ENCODE assay signal across 8 cellular contexts in the genomic region with DNA sequence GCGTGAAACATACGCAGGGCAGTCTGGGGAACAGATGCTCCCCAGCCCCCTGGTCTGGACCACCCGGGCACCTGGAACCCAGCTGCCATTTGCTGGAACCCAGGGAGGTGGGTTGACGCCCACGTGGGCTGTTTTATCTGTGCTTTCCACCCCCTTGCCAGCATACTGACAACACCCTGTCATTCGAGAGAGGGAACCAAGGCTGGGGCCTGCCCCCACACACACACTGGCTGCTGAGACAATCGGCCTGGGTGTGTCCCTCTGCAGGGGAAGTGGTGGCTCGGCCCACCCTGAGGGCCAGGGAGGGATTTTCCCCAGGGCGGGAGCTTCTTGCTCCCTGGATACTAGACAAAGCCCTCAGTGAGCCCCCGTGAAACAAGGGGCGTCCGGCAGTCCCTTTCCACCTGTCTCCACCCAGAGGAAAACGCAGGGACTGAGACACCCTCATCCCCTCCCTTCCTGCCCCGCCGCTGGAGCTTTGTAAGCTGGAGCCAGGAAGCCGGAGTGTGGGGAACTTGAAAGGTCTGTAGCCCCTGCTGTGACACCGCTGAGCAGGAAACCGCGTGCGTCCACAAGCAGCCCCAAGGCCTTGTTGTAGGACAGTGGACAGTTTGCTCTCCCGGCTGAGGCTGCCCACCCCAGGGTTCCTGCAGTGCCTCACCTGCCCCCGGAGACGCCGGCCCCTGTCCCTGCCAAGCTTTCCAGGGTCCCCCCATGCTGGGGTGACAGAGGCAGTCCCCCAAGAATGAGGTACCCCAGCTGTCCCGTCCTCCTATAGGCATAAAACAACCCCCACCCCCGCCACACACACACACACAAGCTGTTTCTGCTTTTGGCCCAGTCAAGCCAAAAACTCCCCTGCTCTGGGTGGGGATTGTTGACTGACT.
DNase-seq lines count a peak whose midpoint lies in the region; ATAC-seq lines count a peak whose summit lies in the region.

No MANE protein-coding gene starts in this region.

- no peak overlapping the region for H3K27ac Mint-ChIP-seq in activated naive CD4-positive, alpha-beta T cell treated with anti-CD3 and anti-CD28 coated beads, Interleukin-2, amount 50 U/mL, for 24 hours
- H3K27ac Mint-ChIP-seq in stimulated activated memory B cell treated with anti-CD40 and anti-IgM and Interleukin-4, amounts not matched to agents 10 μg/mL and 1 μg/mL and 100 μg/mL, for 72 hours, result peak overlapping the region; percentile 96

- DNase-seq in AML-193 (lab: John Stamatoyannopoulos, UW) (peak; percentile 25 to 35), NT2/D1 (ENCODE audit: low read depth, low spot score) (no peak), left kidney (ENCODE audit: low read depth, low spot score) (peak; percentile 73), pons (ENCODE audit: low spot score) (no peak), KG1 (lab: John Stamatoyannopoulos, UW) (no peak)

- H3K36me3 ChIP-seq in NT2/D1 (ENCODE audit: insufficient read depth, insufficient read length, low read length), result no peaks in the 10 kb centered on the region

- peaks cover 23% of the 10 kb centered on the region for H3K4me1 Mint-ChIP-seq in activated naive CD4-positive, alpha-beta T cell treated with anti-CD3 and anti-CD28 coated beads, Interleukin-2, amount 50 U/mL, for 24 hours
- H3K4me1 Mint-ChIP-seq in stimulated activated memory B cell treated with anti-CD40 and anti-IgM and Interleukin-4, amounts not matched to agents 10 μg/mL and 1 μg/mL and 100 μg/mL, for 72 hours, result peaks cover 58% of the 10 kb centered on the region

- no peaks in the 10 kb centered on the region for H3K9me3 ChIP-seq in NT2/D1 (ENCODE audit: insufficient read depth, low read length)

- peaks cover 15% of the 10 kb centered on the region for H3K4me1 ChIP-seq in NT2/D1 (ENCODE audit: insufficient read depth, insufficient read length)

- peak overlapping the region; percentile 70 for H3K9ac ChIP-seq in NT2/D1 (ENCODE audit: insufficient read length, low read depth)

- ATAC-seq in GM21360 (IDR thresholded peaks at IDR 0.05; ENCODE audit: unreplicated experiment), result peak; percentile 74
- ATAC-seq in stimulated activated memory B cell treated with anti-CD40 and anti-IgM and Interleukin-4, amounts not matched to agents 10 μg/mL and 1 μg/mL and 100 μg/mL, for 72 hours, result peak; percentile 96

- H3K36me3 Mint-ChIP-seq in activated naive CD4-positive, alpha-beta T cell treated with anti-CD3 and anti-CD28 coated beads, Interleukin-2, amount 50 U/mL, for 24 hours, result no peaks in the 10 kb centered on the region
- H3K36me3 Mint-ChIP-seq in stimulated activated memory B cell treated with anti-CD40 and anti-IgM and Interleukin-4, amounts not matched to agents 10 μg/mL and 1 μg/mL and 100 μg/mL, for 72 hours, result no peaks in the 10 kb centered on the region

- H3K4me3 Mint-ChIP-seq in activated naive CD4-positive, alpha-beta T cell treated with anti-CD3 and anti-CD28 coated beads, Interleukin-2, amount 50 U/mL, for 24 hours, result peak overlapping the region; percentile 60
- H3K4me3 Mint-ChIP-seq in stimulated activated memory B cell treated with anti-CD40 and anti-IgM and Interleukin-4, amounts not matched to agents 10 μg/mL and 1 μg/mL and 100 μg/mL, for 72 hours, result peak overlapping the region; percentile 83

- H3K9me3 Mint-ChIP-seq in activated naive CD4-positive, alpha-beta T cell treated with anti-CD3 and anti-CD28 coated beads, Interleukin-2, amount 50 U/mL, for 24 hours, result no peaks in the 10 kb centered on the region
- H3K9me3 Mint-ChIP-seq in stimulated activated memory B cell treated with anti-CD40 and anti-IgM and Interleukin-4, amounts not matched to agents 10 μg/mL and 1 μg/mL and 100 μg/mL, for 72 hours, result no peaks in the 10 kb centered on the region

- H3K4me3 ChIP-seq in NT2/D1 (ENCODE audit: insufficient read length, low read depth), result peak overlapping the region; percentile 25

- H3K27me3 ChIP-seq in NT2/D1 (ENCODE audit: insufficient read depth, insufficient read length), result no peaks in the 10 kb centered on the region

- no peaks in the 10 kb centered on the region for H3K27me3 Mint-ChIP-seq in activated naive CD4-positive, alpha-beta T cell treated with anti-CD3 and anti-CD28 coated beads, Interleukin-2, amount 50 U/mL, for 24 hours
- H3K27me3 Mint-ChIP-seq in stimulated activated memory B cell treated with anti-CD40 and anti-IgM and Interleukin-4, amounts not matched to agents 10 μg/mL and 1 μg/mL and 100 μg/mL, for 72 hours, result no peaks in the 10 kb centered on the region

Comparison
In these comparisons a context has a peak if more than half of its experiments do, and no peak if none do; other contexts are left out.
1. DNase-seq: peak in AML-193 (2 of 2) and left kidney (single experiment); none in NT2/D1 (single experiment), pons (single experiment) and KG1 (single experiment).